8 cellular contexts compared by ENCODE assay signal in the genomic region with DNA sequence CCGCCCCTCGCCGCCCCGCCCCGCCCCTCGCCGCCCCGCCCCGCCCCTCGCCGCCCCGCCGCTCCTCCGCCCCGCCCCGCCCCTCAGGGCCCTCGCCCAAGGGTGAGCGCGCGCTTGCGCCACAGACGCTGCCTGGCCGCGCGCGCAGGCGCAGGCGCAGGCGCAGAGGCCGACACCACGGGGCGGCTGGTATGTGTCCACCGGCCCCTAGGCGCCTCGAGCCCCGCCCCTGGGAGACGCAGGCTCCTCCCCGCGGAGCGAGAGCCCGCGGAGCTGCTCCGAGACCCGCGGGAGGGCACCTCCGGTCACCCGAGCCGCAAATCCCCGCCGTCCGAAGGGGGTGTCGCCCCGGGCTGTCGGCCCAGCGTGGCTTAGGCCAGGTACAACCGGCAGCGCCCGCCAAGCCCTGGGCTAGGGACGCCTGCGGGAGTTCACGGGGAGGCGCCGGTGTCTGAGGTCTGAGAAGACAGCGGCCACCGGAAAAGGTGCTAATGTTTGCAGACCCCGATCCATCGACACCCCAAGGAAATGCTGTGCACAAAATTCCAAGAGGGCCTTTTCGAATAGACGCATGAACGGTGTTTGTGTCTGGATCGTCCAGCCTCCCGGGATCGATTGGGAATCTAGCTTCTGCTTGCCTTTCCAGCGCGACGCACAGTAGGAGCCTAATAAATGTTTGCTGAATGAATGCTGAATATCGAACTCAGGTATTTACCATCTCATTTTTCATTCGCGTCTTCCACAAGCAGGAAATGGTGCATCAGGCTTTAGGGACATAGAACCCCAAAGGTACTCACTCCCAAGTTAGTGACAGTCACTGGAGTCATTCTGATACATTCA. TPM values are rescaled to one million over a fixed set of nuclear protein-coding genes. Genes with fewer than 3 reads are reported as not detected.
A peak's percentile ranks its signal among the peaks of the same experiment; 100 is the strongest.
DNase-seq lines count a peak whose midpoint lies in the region; ATAC-seq lines count a peak whose summit lies in the region.

No MANE protein-coding gene starts in this region.

- H3K27ac Mint-ChIP-seq in activated T-helper 17 cell treated with anti-CD3 and anti-CD28 coated beads, Interleukin-2, amount 50 U/mL, for 72 hours = peak overlapping the region; percentile 84
- H3K27ac Mint-ChIP-seq in natural killer cell treated with Interleukin-12 subunit alpha and Interleukin-12 subunit beta and Interleukin-15 and Interleukin-18, amount 100 ng/mL, for 72 hours = peak overlapping the region; percentile 59 to 79

- no peaks in the 10 kb centered on the region for H3K9me3 Mint-ChIP-seq in activated T-helper 17 cell treated with anti-CD3 and anti-CD28 coated beads, Interleukin-2, amount 50 U/mL, for 72 hours
- no peaks in the 10 kb centered on the region for H3K9me3 Mint-ChIP-seq in natural killer cell treated with Interleukin-12 subunit alpha and Interleukin-12 subunit beta and Interleukin-15 and Interleukin-18, amount 100 ng/mL, for 72 hours

- peaks cover 17% of the 10 kb centered on the region for H3K36me3 Mint-ChIP-seq in activated T-helper 17 cell treated with anti-CD3 and anti-CD28 coated beads, Interleukin-2, amount 50 U/mL, for 72 hours (ENCODE audit: low read depth)
- no peaks in the 10 kb centered on the region for H3K36me3 Mint-ChIP-seq in natural killer cell treated with Interleukin-12 subunit alpha and Interleukin-12 subunit beta and Interleukin-15 and Interleukin-18, amount 100 ng/mL, for 72 hours

- DNase-seq in DMS153 treated with DMSO at 0.1 percent for 48 hours (lab: John Stamatoyannopoulos, UW; ENCODE audit: unreplicated experiment) (peak; percentile 77), RKO (ENCODE audit: low spot score) (peak; percentile 87), fibroblast of peridontal ligament (ENCODE audit: extremely low read depth) (peak; percentile 75)
- DNase-seq in Jurkat, Clone E6-1 (ENCODE audit: low read depth, low spot score) = peak; percentile 67
- DNase-seq in natural killer cell treated with Interleukin-12 subunit alpha and Interleukin-12 subunit beta and Interleukin-15 and Interleukin-18, amount 100 ng/mL, for 72 hours (ENCODE audit: low spot score) = peak; percentile 92
- DNase-seq in stimulated activated naive CD4-positive, alpha-beta T cell (lab: John Stamatoyannopoulos, UW) = peak; percentile 59 to 85 (median 78)

- peaks cover 12% of the 10 kb centered on the region for H3K4me1 Mint-ChIP-seq in activated T-helper 17 cell treated with anti-CD3 and anti-CD28 coated beads, Interleukin-2, amount 50 U/mL, for 72 hours
- peaks cover 14 to 20% of the 10 kb centered on the region in 2 donors for H3K4me1 Mint-ChIP-seq in natural killer cell treated with Interleukin-12 subunit alpha and Interleukin-12 subunit beta and Interleukin-15 and Interleukin-18, amount 100 ng/mL, for 72 hours (ENCODE audit: low read depth in 2 of 2)

- ATAC-seq in GM21717 (IDR thresholded peaks at IDR 0.05; ENCODE audit: unreplicated experiment) = peak; percentile 53
- peak; percentile 93 for ATAC-seq in activated T-helper 17 cell treated with anti-CD3 and anti-CD28 coated beads, Interleukin-2, amount 50 U/mL, for 72 hours (replicated peaks)
- peak; percentile 94 to 95 for ATAC-seq in natural killer cell treated with Interleukin-12 subunit alpha and Interleukin-12 subunit beta and Interleukin-15 and Interleukin-18, amount 100 ng/mL, for 72 hours

- no peaks in the 10 kb centered on the region for H3K27me3 Mint-ChIP-seq in activated T-helper 17 cell treated with anti-CD3 and anti-CD28 coated beads, Interleukin-2, amount 50 U/mL, for 72 hours
- H3K27me3 Mint-ChIP-seq in natural killer cell treated with Interleukin-12 subunit alpha and Interleukin-12 subunit beta and Interleukin-15 and Interleukin-18, amount 100 ng/mL, for 72 hours = no peaks in the 10 kb centered on the region

- H3K4me3 ChIP-seq in Jurkat, Clone E6-1 (ENCODE audit: low read length) = peak overlapping the region; percentile 55

- H3K4me3 Mint-ChIP-seq in activated T-helper 17 cell treated with anti-CD3 and anti-CD28 coated beads, Interleukin-2, amount 50 U/mL, for 72 hours = peak overlapping the region; percentile 93
- H3K4me3 Mint-ChIP-seq in natural killer cell treated with Interleukin-12 subunit alpha and Interleukin-12 subunit beta and Interleukin-15 and Interleukin-18, amount 100 ng/mL, for 72 hours = peak overlapping the region; percentile 88

RNA-seq across cellular contexts. Expression of gene CCNQ, which starts 0.5 kb away (rescaled TPM):
- 39.8 TPM for polyA plus RNA-seq in Jurkat, Clone E6-1 (2012; ENCODE audit: insufficient read depth, insufficient read length)
- 10 to 100 TPM in 1 of 2 donors, 1 to 10 TPM in 1; 9.1 to 26.4 TPM for total RNA-seq in activated T-helper 17 cell treated with anti-CD3 and anti-CD28 coated beads, Interleukin-2, amount 50 U/mL, for 72 hours
- 10 to 100 TPM; 16.4 to 30.7 TPM for total RNA-seq in natural killer cell treated with Interleukin-12 subunit alpha and Interleukin-12 subunit beta and Interleukin-15 and Interleukin-18, amount 100 ng/mL, for 72 hours

RNA-seq across cellular contexts. Expression of gene DUSP9, which starts 47.6 kb away (rescaled TPM):
- polyA plus RNA-seq in Jurkat, Clone E6-1 (2012; ENCODE audit: insufficient read depth, insufficient read length) = 7.7 TPM
- under 1 TPM in 1 of 2 donors, not detected in 1; 0.13 TPM for total RNA-seq in activated T-helper 17 cell treated with anti-CD3 and anti-CD28 coated beads, Interleukin-2, amount 50 U/mL, for 72 hours
- not detected for total RNA-seq in natural killer cell treated with Interleukin-12 subunit alpha and Interleukin-12 subunit beta and Interleukin-15 and Interleukin-18, amount 100 ng/mL, for 72 hours

Comparison
In these comparisons a context has a peak if more than half of its experiments do, and no peak if none do; other contexts are left out.
1. Peak in every context shown above with its lines: DNase-seq, ATAC-seq and H3K4me3 ChIP-seq.